Comparison of ENCODE assay signal across 18 cellular contexts in genomic region chr10:124267231-124267885, GRCh38.
DNase-seq lines count a peak whose midpoint lies in the region; ATAC-seq and TF ChIP-seq lines count a peak whose summit lies in the region.
"Had no signal": no experiment of that assay in that cellular context is flagged by ENCODE, and none has a peak within 500 bp of the region (broad histone marks: within the 10 kb centered on the region; RNA-seq: fewer than 3 reads in every experiment).

No MANE protein-coding gene starts in this region.

- H3K27me3 ChIP-seq in spleen (replicated peaks in 1 of 7) (no peaks in the 10 kb centered on the region), transverse colon (no peaks in the 10 kb centered on the region)
- H3K27me3 ChIP-seq: gastrocnemius medialis, thyroid gland had no signal

- no peak for TF ChIP-seq EP300 in transverse colon (IDR thresholded peaks at IDR 0.05; ENCODE audit: low read depth)

- H3K4me3 ChIP-seq in spleen, result no peak overlapping the region
- H3K4me3 ChIP-seq in transverse colon, result no peak overlapping the region
- H3K4me3 ChIP-seq: gastrocnemius medialis, thyroid gland had no signal

- TF ChIP-seq POLR2A in spleen (IDR thresholded peaks at IDR 0.05) (no peak), transverse colon (IDR thresholded peaks at IDR 0.05) (no peak)

- peak; percentile 80 for ATAC-seq in left ventricle myocardium superior
- ATAC-seq: gastrocnemius medialis had no signal

- H3K9me3 ChIP-seq in spleen (peaks cover 3 to 9% (median 7%) of the 10 kb centered on the region in 8 donors), transverse colon (peaks cover under 1 to 2% of the 10 kb centered on the region in 2 donors)
- H3K9me3 ChIP-seq: gastrocnemius medialis, thyroid gland had no signal

- in situ Hi-C loops in transverse colon (cut with MboI; ENCODE audit: low pct_ligation_motif_present in 1 of 4, low pct_unique_long_range_greater_than_20kb in 1 of 4, low sequenced_read_pairs in 3 of 4), result loop anchor here in 2 of 4 donors (25.0 kb wide), 1 partner anchor 280 kb away; no protein-coding TSS in a partner anchor

- DNase-seq in DMS153 (lab: John Stamatoyannopoulos, UW) (peak; percentile 27), DMS153 treated with DMSO at 0.1 percent for 48 hours (lab: John Stamatoyannopoulos, UW; ENCODE audit: unreplicated experiment) (no peak), astrocyte of the hippocampus (ENCODE audit: low read depth, low spot score) (peak; percentile 51), left ventricle myocardium superior (peak; percentile 45), spleen (peak; percentile 74), transverse colon (no peak), KG1 (lab: John Stamatoyannopoulos, UW) (no peak), NCI-H774 (lab: John Stamatoyannopoulos, UW) (no peak)
- DNase-seq: activated CD4-positive, CD25-positive, alpha-beta regulatory T cell treated with anti-CD3 and anti-CD28 coated beads, Interleukin-2, amount 50 U/mL, for 72 hours; activated naive CD4-positive, alpha-beta T cell treated with anti-CD3 and anti-CD28 coated beads, Interleukin-2, amount 10 ng/mL, durations not matched to agents 7 days and 5 days; GF-D8; IMR-90; NCI-H1105; NCI-H2171 treated with DMSO at 0.1 percent for 48 hours; stimulated activated CD4-positive, alpha-beta T cell treated with anti-CD3 and anti-CD28 coated beads, Interleukin-4, amount 100 ng/mL, for 24 hours; thyroid gland had no signal

- H3K4me1 ChIP-seq in spleen (peaks cover 0 to 18% (median 5%) of the 10 kb centered on the region in 6 donors), transverse colon (no peaks in the 10 kb centered on the region)
- H3K4me1 ChIP-seq: gastrocnemius medialis, thyroid gland had no signal

- H3K36me3 ChIP-seq in spleen (no peaks in the 10 kb centered on the region), transverse colon (no peaks in the 10 kb centered on the region)
- H3K36me3 ChIP-seq: gastrocnemius medialis, thyroid gland had no signal

- peak overlapping the region in 1 of 8 donors; percentile 15 for H3K27ac ChIP-seq in spleen
- no peak overlapping the region for H3K27ac ChIP-seq in transverse colon
- H3K27ac ChIP-seq: 22Rv1, gastrocnemius medialis, thyroid gland had no signal

- TF ChIP-seq CTCF in spleen (IDR thresholded peaks at IDR 0.05 in 8 of 11, conservative IDR thresholded peaks at IDR 0.05 in 3 of 11) (no peak), transverse colon (IDR thresholded peaks at IDR 0.05) (no peak)

- WGBS in spleen, 5 donors, result 71 to 79% (median 75%) methylated on average over 9 of the region's 9 CpGs
- 83% methylated on average over 9 of the region's 9 CpGs; no CpG with 5 or more reads in 1 of the 2 donors for WGBS in transverse colon (ENCODE audit: low coverage in 1 of 2), 2 donors

- intact Hi-C loops in left ventricle myocardium superior (cut with micrococcal nuclease), result no loop called here
- intact Hi-C loops in spleen (cut with DNase I; ENCODE audit: low total_unique reads), result no loop called here
- intact Hi-C loops in transverse colon (cut with DNase I; ENCODE audit: low total_unique reads), result no loop called here

Comparison
In these comparisons a context has a peak if more than half of its experiments do, and no peak if none do; other contexts are left out.
1. DNase-seq: peak in DMS153 (single experiment), astrocyte of the hippocampus (single experiment), left ventricle myocardium superior (single experiment) and spleen (single experiment); none in DMS153 treated with DMSO at 0.1 percent for 48 hours (single experiment), transverse colon (single experiment), KG1 (single experiment) and NCI-H774 (single experiment).